Comparison of ENCODE assay signal across 18 cellular contexts in the genomic region with DNA sequence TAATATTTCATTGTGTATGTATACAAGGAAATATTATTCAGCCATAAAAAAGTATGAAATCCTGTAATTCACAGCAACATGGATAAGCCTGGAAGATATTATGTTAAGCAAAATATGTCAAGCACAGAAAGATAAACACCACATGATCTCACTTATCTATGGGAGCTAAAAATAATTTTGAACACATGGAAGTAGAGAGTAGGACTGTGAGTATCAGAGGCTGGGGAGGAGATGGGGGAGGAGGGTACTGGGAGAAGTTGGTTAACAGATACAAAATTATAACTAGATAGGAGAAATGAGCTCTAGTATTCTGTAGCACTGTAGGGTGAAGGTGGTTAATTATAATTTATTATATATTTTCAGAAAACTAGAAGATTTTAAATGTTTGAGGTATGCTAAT.
DNase-seq lines count a peak whose midpoint lies in the region; ATAC-seq, FAIRE-seq and TF ChIP-seq lines count a peak whose summit lies in the region.
"Had no signal": no experiment of that assay in that cellular context is flagged by ENCODE, and none has a peak within 500 bp of the region (broad histone marks: within the 10 kb centered on the region; RNA-seq: fewer than 3 reads in every experiment).

No MANE protein-coding gene starts in this region.

- H3K27me3 Mint-ChIP-seq in endothelial cell (ENCODE audit: unreplicated experiment): peaks cover 2% of the 10 kb centered on the region

- DNase-seq in NCI-H226 (peak; percentile 19), K562 (ENCODE audit: extremely low read depth in 1 of 4, low spot score in 3 of 4) (no peak), endothelial cell (ENCODE audit: low spot score) (no peak), KG1 (lab: John Stamatoyannopoulos, UW) (no peak), Karpas-422 (no peak)
- DNase-seq: C1 segment of cervical spinal cord; Calu3; CD4-positive, alpha-beta memory T cell; COR-L47; DMS79; EL; GDM1; H9; HFFc6 had no signal

- H3K9me3 ChIP-seq in HEK293 (ENCODE audit: control insufficient read depth, insufficient read depth, low read depth, low read length) (no peaks in the 10 kb centered on the region), K562 (replicated peaks; ENCODE audit: control insufficient read depth, insufficient read depth, low read depth, low read length) (no peaks in the 10 kb centered on the region), Karpas-422 (ENCODE audit: low read length) (no peaks in the 10 kb centered on the region)

- H3K27ac ChIP-seq in HEK293 (ENCODE audit: extremely low read depth, low read depth, low read length) (no peak overlapping the region), K562 (ENCODE audit: extremely low read depth, low read depth, low read length) (no peak overlapping the region), Karpas-422 (ENCODE audit: low read length) (no peak overlapping the region)

- H3K9me1 ChIP-seq in K562 (ENCODE audit: control insufficient read depth, insufficient read depth, low read length): no peaks in the 10 kb centered on the region

- no peak for TF ChIP-seq RAD21 in K562 (CRISPR knock-in tag; conservative IDR thresholded peaks at IDR 0.05 in 1 of 2, IDR thresholded peaks at IDR 0.05 in 1 of 2)

- H3K27me3 ChIP-seq in K562 (ENCODE audit: control insufficient read depth in 2 of 2, insufficient read depth in 2 of 2, low read length in 2 of 2): no peaks in the 10 kb centered on the region
- no peaks in the 10 kb centered on the region for H3K27me3 ChIP-seq in Karpas-422 (ENCODE audit: low read length)

- H2AFZ ChIP-seq in K562 (ENCODE audit: low read depth, low read length) (no peak overlapping the region), Karpas-422 (ENCODE audit: low read length) (no peak overlapping the region)
- H2AFZ ChIP-seq: GM23338 had no signal

- H3K9me3 Mint-ChIP-seq in endothelial cell (ENCODE audit: unreplicated experiment): no peaks in the 10 kb centered on the region
- H3K9me3 Mint-ChIP-seq: GM23338 had no signal

- no peaks in the 10 kb centered on the region for H3K36me3 ChIP-seq in HEK293 (ENCODE audit: control insufficient read depth in 2 of 2, insufficient read depth in 1 of 2, low read length in 2 of 2)
- H3K36me3 ChIP-seq in K562 (ENCODE audit: control insufficient read depth, insufficient read depth, low read length): no peaks in the 10 kb centered on the region
- no peaks in the 10 kb centered on the region for H3K36me3 ChIP-seq in Karpas-422 (ENCODE audit: insufficient read depth, low read length)

- POLR2A ChIA-PET in HEK293 (lab: Yijun Ruan, JAX): no interaction called here
- POLR2A ChIA-PET in K562 (lab: Yijun Ruan, JAX): no interaction called here

- no peak overlapping the region for H3K9ac ChIP-seq in K562 (ENCODE audit: insufficient read depth in 1 of 2, low read depth in 2 of 2, low read length in 2 of 2)
- no peak overlapping the region for H3K9ac ChIP-seq in Karpas-422 (ENCODE audit: low read length)

- intact Hi-C loops in K562 (cut with micrococcal nuclease): no loop called here

- in situ Hi-C loops in K562 (cut with MboI): no loop called here

- H3K36me3 Mint-ChIP-seq in endothelial cell (ENCODE audit: low read depth, unreplicated experiment): peaks cover 12% of the 10 kb centered on the region
- H3K36me3 Mint-ChIP-seq: CD4-positive, alpha-beta memory T cell had no signal

- CTCF ChIA-PET in HEK293 (lab: Yijun Ruan, JAX): no interaction called here
- CTCF ChIA-PET in K562 (lab: Yijun Ruan, JAX; ENCODE audit: low intra/inter-chr PET ratio): no interaction called here

- TF ChIP-seq CTCF in HEK293 (tag by site-specific recombination; IDR thresholded peaks at IDR 0.05): no peak
- no peak for TF ChIP-seq CTCF in K562 (IDR thresholded peaks at IDR 0.05 in 2 of 3, conservative IDR thresholded peaks at IDR 0.05 in 1 of 3; ENCODE audit: insufficient read depth in 2 of 3, low read depth in 1 of 3, low read length in 3 of 3)
- no peak for TF ChIP-seq CTCF in endothelial cell (IDR thresholded peaks at IDR 0.05; ENCODE audit: unreplicated experiment)

- H3K4me3 Mint-ChIP-seq in endothelial cell (ENCODE audit: unreplicated experiment): peak overlapping the region; percentile 65
- H3K4me3 Mint-ChIP-seq: CD4-positive, alpha-beta memory T cell; GM23338; H9; HFFc6 had no signal

- no peaks in the 10 kb centered on the region for H3K9me2 ChIP-seq in Karpas-422 (replicated peaks; ENCODE audit: insufficient read depth, low read length)

- ATAC-seq in K562: no peak
- ATAC-seq: GM12878, GM23338, HCT116 had no signal

- TF ChIP-seq EP300 in K562 (IDR thresholded peaks at IDR 0.05; ENCODE audit: low read length): no peak

- no peak overlapping the region for H3K4me2 ChIP-seq in K562 (ENCODE audit: insufficient read depth, low read length)
- H3K4me2 ChIP-seq in Karpas-422 (ENCODE audit: low read depth, low read length, poor library complexity, severe bottlenecking): no peak overlapping the region
- H3K4me2 ChIP-seq: GM23338 had no signal

- H3K4me1 ChIP-seq in HEK293 (ENCODE audit: control insufficient read depth, insufficient read depth, low read length) (no peaks in the 10 kb centered on the region), K562 (replicated peaks in 1 of 2; ENCODE audit: control insufficient read depth in 2 of 2, insufficient read depth in 2 of 2, low read length in 2 of 2) (no peaks in the 10 kb centered on the region), Karpas-422 (ENCODE audit: low read length) (no peaks in the 10 kb centered on the region)

- H3K4me1 Mint-ChIP-seq in endothelial cell (ENCODE audit: unreplicated experiment): peaks cover 41% of the 10 kb centered on the region
- H3K4me1 Mint-ChIP-seq: CD4-positive, alpha-beta memory T cell had no signal

- TF ChIP-seq POLR2A in K562 (conservative IDR thresholded peaks at IDR 0.05): no peak

- H3K79me2 ChIP-seq in K562 (ENCODE audit: control insufficient read depth, insufficient read depth, low read length) (no peaks in the 10 kb centered on the region), Karpas-422 (ENCODE audit: low read length) (no peaks in the 10 kb centered on the region)

- BruUV-seq in K562 (replicated peaks; lab: Mats Ljungman, UMichigan): no TSS peak

- H3K4me3 ChIP-seq in HEK293 (ENCODE audit: low read depth, low read length) (no peak overlapping the region), K562 (no peak overlapping the region), Karpas-422 (ENCODE audit: low read length) (no peak overlapping the region)
- H3K4me3 ChIP-seq: GM12878, GM23338 had no signal

- no peak overlapping the region for H3K27ac Mint-ChIP-seq in endothelial cell (ENCODE audit: unreplicated experiment)
- H3K27ac Mint-ChIP-seq: CD4-positive, alpha-beta memory T cell; GM23338; H9; HFFc6 had no signal

- FAIRE-seq in K562 (lab: Jason Lieb, UNC): no peak
- FAIRE-seq: GM12878 had no signal

- H4K20me1 ChIP-seq in K562 (replicated peaks; ENCODE audit: control insufficient read depth, insufficient read depth, low read length) (no peaks in the 10 kb centered on the region), Karpas-422 (ENCODE audit: insufficient read depth, low read depth, low read length) (no peaks in the 10 kb centered on the region)

TF ChIP-seq in HEK293, 187 proteins besides CTCF, POLR2A, EP300 and RAD21:
- no peak for TF ChIP-seq ZNF626 (tag by site-specific recombination; IDR thresholded peaks at IDR 0.05)
- TF ChIP-seq ZNF146 (tag by site-specific recombination; IDR thresholded peaks at IDR 0.05): peak; percentile 67
- TF ChIP-seq ZNF510 (tag by site-specific recombination; IDR thresholded peaks at IDR 0.05; ENCODE audit: insufficient replicate concordance): no peak
- TF ChIP-seq SCRT2 (tag by site-specific recombination; IDR thresholded peaks at IDR 0.05): no peak

TF ChIP-seq in K562, 482 proteins besides CTCF, POLR2A, EP300 and RAD21:
- TF ChIP-seq RBM22 (IDR thresholded peaks at IDR 0.05; ENCODE audit: low read depth, low read length, poor library complexity, severe bottlenecking) (no peak), CCAR2 (IDR thresholded peaks at IDR 0.05; ENCODE audit: low read depth, low read length) (no peak), MEF2D (tag; conservative IDR thresholded peaks at IDR 0.05; ENCODE audit: low read depth) (0 out of 2 replicates have a peak, but pooled peaks have one; percentile 38)
